Comparison of ENCODE assay signal across 16 cellular contexts in the genomic region with DNA sequence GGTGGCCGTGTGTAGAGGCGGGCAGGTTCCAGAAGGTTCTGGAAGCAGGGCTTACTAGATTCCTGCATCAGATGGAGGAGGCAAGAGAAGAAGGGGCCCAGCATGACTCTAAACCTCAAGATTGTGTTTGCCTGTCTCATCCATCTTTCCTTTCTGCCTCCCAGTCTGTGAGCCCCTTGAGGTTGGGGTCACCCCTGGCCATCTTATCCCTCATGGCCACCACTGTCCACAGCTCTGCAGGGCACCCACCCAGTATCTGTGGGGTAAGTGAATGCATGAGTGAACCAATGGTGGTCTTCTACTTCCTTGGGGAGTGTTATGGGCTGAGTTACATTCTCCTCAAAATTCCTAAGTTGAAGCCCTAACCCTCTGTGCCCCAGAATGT.
DNase-seq lines count a peak whose midpoint lies in the region; ATAC-seq and TF ChIP-seq lines count a peak whose summit lies in the region.
"Had no signal": no experiment of that assay in that cellular context is flagged by ENCODE, and none has a peak within 500 bp of the region (broad histone marks: within the 10 kb centered on the region; RNA-seq: fewer than 3 reads in every experiment).

No MANE protein-coding gene starts in this region.

- H3K27ac Mint-ChIP-seq in neural crest cell (ENCODE audit: unreplicated experiment): peak overlapping the region; percentile 60
- H3K27ac Mint-ChIP-seq: CD4-positive, CD25-positive, alpha-beta regulatory T cell had no signal

- DNase-seq in right atrium auricular region (ENCODE audit: low spot score) (peak; percentile 21), left ventricle myocardium inferior (no peak), colonic mucosa (peak; percentile 16), neural crest cell (ENCODE audit: low read depth, low spot score) (no peak), foreskin keratinocyte (no peak), NCI-H345 (lab: John Stamatoyannopoulos, UW) (no peak), NCI-H187 treated with DMSO at 0.1 percent for 48 hours (lab: John Stamatoyannopoulos, UW) (no peak)
- DNase-seq: CD4-positive, CD25-positive, alpha-beta regulatory T cell; COR-L47; DMS79 treated with DMSO at 0.1 percent for 48 hours; Karpas-422; MV-4-11; NCI-H1105 treated with DMSO at 0.1 percent for 48 hours; NCI-H2081; NCI-H526 treated with DMSO at 0.1 percent for 48 hours had no signal

- no peaks in the 10 kb centered on the region for H3K4me1 Mint-ChIP-seq in neural crest cell

- H3K4me3 Mint-ChIP-seq in neural crest cell: no peak overlapping the region
- H3K4me3 Mint-ChIP-seq: CD4-positive, CD25-positive, alpha-beta regulatory T cell; IgD-negative memory B cell had no signal

- H3K9ac ChIP-seq in colonic mucosa (ENCODE audit: low read depth in 2 of 2, low read length in 2 of 2): no peak overlapping the region

- H3K27me3 ChIP-seq in right atrium auricular region (no peaks in the 10 kb centered on the region), left ventricle myocardium inferior (ENCODE audit: low read depth) (no peaks in the 10 kb centered on the region), colonic mucosa (no peaks in the 10 kb centered on the region), foreskin keratinocyte (no peaks in the 10 kb centered on the region)

- H3K9me3 ChIP-seq in right atrium auricular region (no peaks in the 10 kb centered on the region), left ventricle myocardium inferior (replicated peaks) (peaks cover 13% of the 10 kb centered on the region), colonic mucosa (no peaks in the 10 kb centered on the region)

- H3K36me3 ChIP-seq in right atrium auricular region (no peaks in the 10 kb centered on the region), left ventricle myocardium inferior (no peaks in the 10 kb centered on the region), colonic mucosa (no peaks in the 10 kb centered on the region)

- H3K36me3 Mint-ChIP-seq in neural crest cell (ENCODE audit: low read depth): peaks cover 5% of the 10 kb centered on the region
- H3K36me3 Mint-ChIP-seq: CD4-positive, CD25-positive, alpha-beta regulatory T cell; IgD-negative memory B cell had no signal

- no peak for ATAC-seq in foreskin keratinocyte

- intact Hi-C loops in left ventricle myocardium inferior (cut with micrococcal nuclease) (no loop called here), colonic mucosa (cut with DNase I) (no loop called here)

- H3K27me3 Mint-ChIP-seq in neural crest cell (ENCODE audit: low read depth): no peaks in the 10 kb centered on the region

- H3K9me3 Mint-ChIP-seq in neural crest cell: peaks cover 14% of the 10 kb centered on the region
- H3K9me3 Mint-ChIP-seq: CD4-positive, CD25-positive, alpha-beta regulatory T cell had no signal

- H3K27ac ChIP-seq in right atrium auricular region: no peak overlapping the region
- H3K27ac ChIP-seq in left ventricle myocardium inferior (replicated peaks): no peak overlapping the region
- no peak overlapping the region for H3K27ac ChIP-seq in colonic mucosa
- no peak overlapping the region for H3K27ac ChIP-seq in foreskin keratinocyte

- TF ChIP-seq CTCF in right atrium auricular region (IDR thresholded peaks at IDR 0.05) (no peak), left ventricle myocardium inferior (IDR thresholded peaks at IDR 0.05; ENCODE audit: borderline replicate concordance) (no peak), colonic mucosa (IDR thresholded peaks at IDR 0.05) (no peak), neural crest cell (conservative IDR thresholded peaks at IDR 0.05) (no peak), foreskin keratinocyte (conservative IDR thresholded peaks at IDR 0.05) (no peak)

- H3K4me1 ChIP-seq in right atrium auricular region (no peaks in the 10 kb centered on the region), left ventricle myocardium inferior (peaks cover 9% of the 10 kb centered on the region), colonic mucosa (peaks cover 20% of the 10 kb centered on the region), foreskin keratinocyte (no peaks in the 10 kb centered on the region)

- H3K4me3 ChIP-seq in right atrium auricular region (no peak overlapping the region), left ventricle myocardium inferior (no peak overlapping the region), colonic mucosa (no peak overlapping the region)

Comparison
In these comparisons a context has a peak if more than half of its experiments do, and no peak if none do; other contexts are left out.
1. DNase-seq: peak in right atrium auricular region (single experiment) and colonic mucosa (single experiment); none in left ventricle myocardium inferior (single experiment), neural crest cell (single experiment), foreskin keratinocyte (0 of 2), NCI-H345 (single experiment) and NCI-H187 treated with DMSO at 0.1 percent for 48 hours (single experiment).